ENCODE assay signal across 2 cellular contexts in the genomic region with DNA sequence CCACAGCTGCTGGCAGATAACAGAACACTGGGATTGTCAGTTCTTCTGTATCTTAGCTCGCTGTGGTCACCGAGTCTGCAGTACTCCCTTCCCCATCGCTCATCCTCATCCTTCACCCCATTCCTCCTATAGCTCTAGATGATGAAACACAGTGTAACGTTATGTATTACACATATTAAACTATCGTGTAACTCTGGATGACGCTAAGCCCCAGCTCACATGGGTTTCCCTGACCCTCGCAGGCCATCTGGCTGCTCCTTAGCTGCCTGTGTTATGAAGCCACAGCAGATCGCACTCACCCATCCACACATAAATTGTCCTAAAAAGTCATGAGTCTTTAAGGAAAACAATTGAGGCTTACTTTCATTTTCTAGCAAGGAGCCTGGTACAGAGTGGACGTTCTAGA.
TF ChIP-seq lines count a peak whose summit lies in the region.

No MANE protein-coding gene starts in this region.

TF ChIP-seq in HEK293, 187 proteins besides CTCF, POLR2A, EP300 and RAD21:
- TF ChIP-seq ZBTB17 (tag by site-specific recombination; IDR thresholded peaks at IDR 0.05) (peak; percentile 78), TRIM28 (IDR thresholded peaks at IDR 0.05; ENCODE audit: borderline replicate concordance, low read length) (no peak)
- TF ChIP-seq, protein P1, sequence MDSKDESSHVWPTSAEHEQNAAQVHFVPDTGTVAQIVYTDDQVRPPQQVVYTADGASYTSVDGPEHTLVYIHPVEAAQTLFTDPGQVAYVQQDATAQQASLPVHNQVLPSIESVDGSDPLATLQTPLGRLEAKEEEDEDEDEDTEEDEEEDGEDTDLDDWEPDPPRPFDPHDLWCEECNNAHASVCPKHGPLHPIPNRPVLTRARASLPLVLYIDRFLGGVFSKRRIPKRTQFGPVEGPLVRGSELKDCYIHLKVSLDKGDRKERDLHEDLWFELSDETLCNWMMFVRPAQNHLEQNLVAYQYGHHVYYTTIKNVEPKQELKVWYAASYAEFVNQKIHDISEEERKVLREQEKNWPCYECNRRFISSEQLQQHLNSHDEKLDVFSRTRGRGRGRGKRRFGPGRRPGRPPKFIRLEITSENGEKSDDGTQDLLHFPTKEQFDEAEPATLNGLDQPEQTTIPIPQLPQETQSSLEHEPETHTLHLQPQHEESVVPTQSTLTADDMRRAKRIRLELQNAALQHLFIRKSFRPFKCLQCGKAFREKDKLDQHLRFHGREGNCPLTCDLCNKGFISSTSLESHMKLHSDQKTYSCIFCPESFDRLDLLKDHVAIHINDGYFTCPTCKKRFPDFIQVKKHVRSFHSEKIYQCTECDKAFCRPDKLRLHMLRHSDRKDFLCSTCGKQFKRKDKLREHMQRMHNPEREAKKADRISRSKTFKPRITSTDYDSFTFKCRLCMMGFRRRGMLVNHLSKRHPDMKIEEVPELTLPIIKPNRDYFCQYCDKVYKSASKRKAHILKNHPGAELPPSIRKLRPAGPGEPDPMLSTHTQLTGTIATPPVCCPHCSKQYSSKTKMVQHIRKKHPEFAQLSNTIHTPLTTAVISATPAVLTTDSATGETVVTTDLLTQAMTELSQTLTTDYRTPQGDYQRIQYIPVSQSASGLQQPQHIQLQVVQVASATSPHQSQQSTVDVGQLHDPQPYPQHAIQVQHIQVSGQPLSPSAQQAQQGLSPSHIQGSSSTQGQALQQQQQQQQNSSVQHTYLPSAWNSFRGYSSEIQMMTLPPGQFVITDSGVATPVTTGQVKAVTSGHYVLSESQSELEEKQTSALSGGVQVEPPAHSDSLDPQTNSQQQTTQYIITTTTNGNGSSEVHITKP (tag by site-specific recombination; IDR thresholded peaks at IDR 0.05), result peak; percentile 36; the same call in 1 of the 2 replicates
TF ChIP-seq in HEK293: peak in this region for 2.

TF ChIP-seq in K562, 482 proteins besides CTCF, POLR2A, EP300 and RAD21 (continues in another document):
- TF ChIP-seq, protein P2, sequence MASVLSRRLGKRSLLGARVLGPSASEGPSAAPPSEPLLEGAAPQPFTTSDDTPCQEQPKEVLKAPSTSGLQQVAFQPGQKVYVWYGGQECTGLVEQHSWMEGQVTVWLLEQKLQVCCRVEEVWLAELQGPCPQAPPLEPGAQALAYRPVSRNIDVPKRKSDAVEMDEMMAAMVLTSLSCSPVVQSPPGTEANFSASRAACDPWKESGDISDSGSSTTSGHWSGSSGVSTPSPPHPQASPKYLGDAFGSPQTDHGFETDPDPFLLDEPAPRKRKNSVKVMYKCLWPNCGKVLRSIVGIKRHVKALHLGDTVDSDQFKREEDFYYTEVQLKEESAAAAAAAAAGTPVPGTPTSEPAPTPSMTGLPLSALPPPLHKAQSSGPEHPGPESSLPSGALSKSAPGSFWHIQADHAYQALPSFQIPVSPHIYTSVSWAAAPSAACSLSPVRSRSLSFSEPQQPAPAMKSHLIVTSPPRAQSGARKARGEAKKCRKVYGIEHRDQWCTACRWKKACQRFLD (CRISPR knock-in tag; IDR thresholded peaks at IDR 0.05), result peak; percentile 33; the same call in 1 of the 2 replicates
- no peak for TF ChIP-seq MCM2 (IDR thresholded peaks at IDR 0.05; ENCODE audit: low read depth)
- no peak for TF ChIP-seq ZNF717 (CRISPR knock-in tag; IDR thresholded peaks at IDR 0.05)
- TF ChIP-seq PHF8 (IDR thresholded peaks at IDR 0.05; ENCODE audit: borderline replicate concordance, low read length), result no peak
- no peak for TF ChIP-seq EWSR1 (IDR thresholded peaks at IDR 0.05; ENCODE audit: borderline replicate concordance, low read depth, partially characterized antibody)
- TF ChIP-seq SMARCA4 (IDR thresholded peaks at IDR 0.05), result no peak
- 0 out of 2 replicates have a peak, but pooled peaks have one; percentile 37 for TF ChIP-seq THRB (CRISPR knock-in tag; conservative IDR thresholded peaks at IDR 0.05)
- peak; percentile 86 for TF ChIP-seq ZNF584 (CRISPR knock-in tag; IDR thresholded peaks at IDR 0.05; ENCODE audit: low read depth)
- TF ChIP-seq, protein P3, sequence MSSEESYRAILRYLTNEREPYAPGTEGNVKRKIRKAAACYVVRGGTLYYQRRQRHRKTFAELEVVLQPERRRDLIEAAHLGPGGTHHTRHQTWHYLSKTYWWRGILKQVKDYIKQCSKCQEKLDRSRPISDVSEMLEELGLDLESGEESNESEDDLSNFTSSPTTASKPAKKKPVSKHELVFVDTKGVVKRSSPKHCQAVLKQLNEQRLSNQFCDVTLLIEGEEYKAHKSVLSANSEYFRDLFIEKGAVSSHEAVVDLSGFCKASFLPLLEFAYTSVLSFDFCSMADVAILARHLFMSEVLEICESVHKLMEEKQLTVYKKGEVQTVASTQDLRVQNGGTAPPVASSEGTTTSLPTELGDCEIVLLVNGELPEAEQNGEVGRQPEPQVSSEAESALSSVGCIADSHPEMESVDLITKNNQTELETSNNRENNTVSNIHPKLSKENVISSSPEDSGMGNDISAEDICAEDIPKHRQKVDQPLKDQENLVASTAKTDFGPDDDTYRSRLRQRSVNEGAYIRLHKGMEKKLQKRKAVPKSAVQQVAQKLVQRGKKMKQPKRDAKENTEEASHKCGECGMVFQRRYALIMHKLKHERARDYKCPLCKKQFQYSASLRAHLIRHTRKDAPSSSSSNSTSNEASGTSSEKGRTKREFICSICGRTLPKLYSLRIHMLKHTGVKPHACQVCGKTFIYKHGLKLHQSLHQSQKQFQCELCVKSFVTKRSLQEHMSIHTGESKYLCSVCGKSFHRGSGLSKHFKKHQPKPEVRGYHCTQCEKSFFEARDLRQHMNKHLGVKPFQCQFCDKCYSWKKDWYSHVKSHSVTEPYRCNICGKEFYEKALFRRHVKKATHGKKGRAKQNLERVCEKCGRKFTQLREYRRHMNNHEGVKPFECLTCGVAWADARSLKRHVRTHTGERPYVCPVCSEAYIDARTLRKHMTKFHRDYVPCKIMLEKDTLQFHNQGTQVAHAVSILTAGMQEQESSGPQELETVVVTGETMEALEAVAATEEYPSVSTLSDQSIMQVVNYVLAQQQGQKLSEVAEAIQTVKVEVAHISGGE (CRISPR knock-in tag; IDR thresholded peaks at IDR 0.05), result no peak
- TF ChIP-seq, protein P4, sequence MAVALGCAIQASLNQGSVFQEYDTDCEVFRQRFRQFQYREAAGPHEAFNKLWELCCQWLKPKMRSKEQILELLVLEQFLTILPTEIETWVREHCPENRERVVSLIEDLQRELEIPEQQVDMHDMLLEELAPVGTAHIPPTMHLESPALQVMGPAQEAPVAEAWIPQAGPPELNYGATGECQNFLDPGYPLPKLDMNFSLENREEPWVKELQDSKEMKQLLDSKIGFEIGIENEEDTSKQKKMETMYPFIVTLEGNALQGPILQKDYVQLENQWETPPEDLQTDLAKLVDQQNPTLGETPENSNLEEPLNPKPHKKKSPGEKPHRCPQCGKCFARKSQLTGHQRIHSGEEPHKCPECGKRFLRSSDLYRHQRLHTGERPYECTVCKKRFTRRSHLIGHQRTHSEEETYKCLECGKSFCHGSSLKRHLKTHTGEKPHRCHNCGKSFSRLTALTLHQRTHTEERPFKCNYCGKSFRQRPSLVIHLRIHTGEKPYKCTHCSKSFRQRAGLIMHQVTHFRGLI (CRISPR knock-in tag; IDR thresholded peaks at IDR 0.05), result 0 out of 2 replicates have a peak, but pooled peaks have one; percentile 10
- 0 out of 2 replicates have a peak, but pooled peaks have one; percentile 15 for TF ChIP-seq TAF7 (tag; IDR thresholded peaks at IDR 0.05)
- peak; percentile 76 for TF ChIP-seq ATF3 (IDR thresholded peaks at IDR 0.05)
- no peak for TF ChIP-seq ATF3 (CRISPR knock-in tag; conservative IDR thresholded peaks at IDR 0.05)
- TF ChIP-seq, protein P5, sequence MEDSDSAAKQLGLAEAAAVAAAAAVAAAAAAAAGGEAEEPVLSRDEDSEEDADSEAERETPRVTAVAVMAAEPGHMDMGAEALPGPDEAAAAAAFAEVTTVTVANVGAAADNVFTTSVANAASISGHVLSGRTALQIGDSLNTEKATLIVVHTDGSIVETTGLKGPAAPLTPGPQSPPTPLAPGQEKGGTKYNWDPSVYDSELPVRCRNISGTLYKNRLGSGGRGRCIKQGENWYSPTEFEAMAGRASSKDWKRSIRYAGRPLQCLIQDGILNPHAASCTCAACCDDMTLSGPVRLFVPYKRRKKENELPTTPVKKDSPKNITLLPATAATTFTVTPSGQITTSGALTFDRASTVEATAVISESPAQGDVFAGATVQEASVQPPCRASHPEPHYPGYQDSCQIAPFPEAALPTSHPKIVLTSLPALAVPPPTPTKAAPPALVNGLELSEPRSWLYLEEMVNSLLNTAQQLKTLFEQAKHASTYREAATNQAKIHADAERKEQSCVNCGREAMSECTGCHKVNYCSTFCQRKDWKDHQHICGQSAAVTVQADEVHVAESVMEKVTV (CRISPR knock-in tag; IDR thresholded peaks at IDR 0.05), result 0 out of 2 replicates have a peak, but pooled peaks have one; percentile 22
- TF ChIP-seq, protein P6, sequence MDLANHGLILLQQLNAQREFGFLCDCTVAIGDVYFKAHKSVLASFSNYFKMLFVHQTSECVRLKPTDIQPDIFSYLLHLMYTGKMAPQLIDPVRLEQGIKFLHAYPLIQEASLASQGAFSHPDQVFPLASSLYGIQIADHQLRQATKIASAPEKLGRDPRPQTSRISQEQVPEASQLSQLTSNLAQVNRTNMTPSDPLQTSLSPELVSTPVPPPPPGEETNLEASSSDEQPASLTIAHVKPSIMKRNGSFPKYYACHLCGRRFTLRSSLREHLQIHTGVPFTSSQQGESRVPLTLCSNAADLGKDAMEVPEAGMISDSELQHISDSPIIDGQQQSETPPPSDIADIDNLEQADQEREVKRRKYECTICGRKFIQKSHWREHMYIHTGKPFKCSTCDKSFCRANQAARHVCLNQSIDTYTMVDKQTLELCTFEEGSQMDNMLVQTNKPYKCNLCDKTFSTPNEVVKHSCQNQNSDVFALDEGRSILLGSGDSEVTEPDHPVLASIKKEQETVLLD (IDR thresholded peaks at IDR 0.05), result no peak
- peak; percentile 57 for TF ChIP-seq CXXC5 (CRISPR knock-in tag; IDR thresholded peaks at IDR 0.05)
- 0 out of 2 replicates have a peak, but pooled peaks have one; percentile 18 for TF ChIP-seq HMG20A (CRISPR knock-in tag; conservative IDR thresholded peaks at IDR 0.05)
- TF ChIP-seq ETV1 (tag; conservative IDR thresholded peaks at IDR 0.05; ENCODE audit: low read depth), result peak; percentile 46
- TF ChIP-seq RCOR1 (IDR thresholded peaks at IDR 0.05; ENCODE audit: borderline replicate concordance in 1 of 2, low read depth in 2 of 2, low read length in 2 of 2), result 0 out of 4 replicates have a peak, but pooled peaks of 1 of the 2 experiments have one; percentile 8
- no peak for TF ChIP-seq BACH1 (tag; IDR thresholded peaks at IDR 0.05)
- peak; percentile 18; the same call in 1 of the 2 replicates for TF ChIP-seq JUN (IDR thresholded peaks at IDR 0.05; ENCODE audit: borderline replicate concordance, low read depth, low read length)
- TF ChIP-seq JUN (CRISPR knock-in tag; IDR thresholded peaks at IDR 0.05; ENCODE audit: borderline replicate concordance), result no peak
- TF ChIP-seq NR2C2 (CRISPR knock-in tag; IDR thresholded peaks at IDR 0.05), result no peak
- peak; percentile 73; the same call in 1 of the 2 replicates for TF ChIP-seq NR2C2 (tag; IDR thresholded peaks at IDR 0.05)
- peak; percentile 23; the same call in 1 of the 2 replicates for TF ChIP-seq ZNF41 (CRISPR knock-in tag; conservative IDR thresholded peaks at IDR 0.05)
- TF ChIP-seq HIVEP1 (CRISPR knock-in tag; IDR thresholded peaks at IDR 0.05), result peak; percentile 64; the same call in 1 of the 2 replicates
- peak; percentile 80 for TF ChIP-seq RREB1 (CRISPR knock-in tag; IDR thresholded peaks at IDR 0.05)
- TF ChIP-seq ZNF766 (CRISPR knock-in tag; conservative IDR thresholded peaks at IDR 0.05), result peak; percentile 84
- TF ChIP-seq ZNF589 (CRISPR knock-in tag; IDR thresholded peaks at IDR 0.05; ENCODE audit: low read depth), result peak; percentile 96
- 0 out of 2 replicates have a peak, but pooled peaks have one; percentile 30 for TF ChIP-seq ZNF644 (tag; IDR thresholded peaks at IDR 0.05; ENCODE audit: low read depth)
